Comparison of ENCODE assay signal across 8 cellular contexts in genomic region chr6:56314683-56315523, GRCh38.
DNase-seq lines count a peak whose midpoint lies in the region; ATAC-seq, FAIRE-seq and TF ChIP-seq lines count a peak whose summit lies in the region.

No MANE protein-coding gene starts in this region.

- H4K20me1 ChIP-seq in SU-DHL-6 (ENCODE audit: low read depth, low read length), result no peaks in the 10 kb centered on the region

- no peak overlapping the region for H3K27ac ChIP-seq in SU-DHL-6 (ENCODE audit: low read depth, low read length)
- no peak overlapping the region for H3K27ac ChIP-seq in uterus

- TF ChIP-seq CTCF in SU-DHL-6 (IDR thresholded peaks at IDR 0.05; ENCODE audit: insufficient read depth, low read length, poor library complexity, severe bottlenecking) (peak; percentile 88), uterus (IDR thresholded peaks at IDR 0.05) (peak; percentile 67 to 78 (median 72))

- no peaks in the 10 kb centered on the region for H3K79me2 ChIP-seq in SU-DHL-6 (ENCODE audit: insufficient read depth, low read length)

- DNase-seq in ACHN, result peak; percentile 45
- DNase-seq in HuH-7 (ENCODE audit: low spot score), result peak; percentile 6
- DNase-seq in iPS DF 19.7 (ENCODE audit: low read depth, low spot score), result peak; percentile 23
- DNase-seq in uterus, result peak; percentile 20 to 45
- no peak for DNase-seq in mucosa of gallbladder (ENCODE audit: low spot score)

- H3K36me3 ChIP-seq in SU-DHL-6 (ENCODE audit: low read length) (no peaks in the 10 kb centered on the region), uterus (no peaks in the 10 kb centered on the region)

- H3K4me3 ChIP-seq in SU-DHL-6 (ENCODE audit: insufficient read depth, low read length, poor library complexity, severe bottlenecking) (no peak overlapping the region), uterus (no peak overlapping the region)

- H3K27me3 ChIP-seq in SU-DHL-6 (ENCODE audit: low read length) (no peaks in the 10 kb centered on the region), uterus (no peaks in the 10 kb centered on the region)

- no peak for TF ChIP-seq POLR2A in uterus (IDR thresholded peaks at IDR 0.05)

- no peak overlapping the region for H3K9ac ChIP-seq in SU-DHL-6 (ENCODE audit: low read length)

- H3K9me3 ChIP-seq in SU-DHL-6 (ENCODE audit: insufficient read depth, low read length) (no peaks in the 10 kb centered on the region), uterus (no peaks in the 10 kb centered on the region)

- H3K4me2 ChIP-seq in SU-DHL-6 (ENCODE audit: low read depth, low read length, poor library complexity, severe bottlenecking), result no peak overlapping the region

- no peaks in the 10 kb centered on the region for H3K4me1 ChIP-seq in uterus

- no peak for ATAC-seq in HG02938 (IDR thresholded peaks at IDR 0.05; ENCODE audit: unreplicated experiment)

- no peaks in the 10 kb centered on the region for H3F3A ChIP-seq in SU-DHL-6 (ENCODE audit: insufficient read depth)

- H3K9me2 ChIP-seq in SU-DHL-6 (replicated peaks; ENCODE audit: insufficient read depth, low read length), result no peaks in the 10 kb centered on the region

- in situ Hi-C loops in ACHN (cut with HindIII; ENCODE audit: low pct_ligation_motif_present, low pct_unique_long_range_greater_than_20kb, low sequenced_read_pairs), result no loop called here

- H2AFZ ChIP-seq in SU-DHL-6 (ENCODE audit: low read depth, low read length, severe bottlenecking), result no peak overlapping the region

- FAIRE-seq in G401.6 (lab: Jason Lieb, UNC), result peak; percentile 84

- intact Hi-C loops in uterus (cut with DNase I; ENCODE audit: low total_unique reads), result no loop called here
